13 cellular contexts compared by ENCODE assay signal in genomic region chr7:78139335-78139734, GRCh38.
DNase-seq lines count a peak whose midpoint lies in the region; ATAC-seq and TF ChIP-seq lines count a peak whose summit lies in the region.
"Had no signal": no experiment of that assay in that cellular context is flagged by ENCODE, and none has a peak within 500 bp of the region (broad histone marks: within the 10 kb centered on the region; RNA-seq: fewer than 3 reads in every experiment).

No MANE protein-coding gene starts in this region.

- no peaks in the 10 kb centered on the region for H3K4me1 Mint-ChIP-seq in stimulated activated effector memory CD8-positive, alpha-beta T cell treated with anti-CD3 and anti-CD28 coated beads, Interleukin-12 subunit alpha, Interleukin-12 subunit beta, amount 100 ng/mL, for 72 hours

- H2BK5ac ChIP-seq in mesenchymal stem cell (ENCODE audit: low read depth, low read length, poor library complexity, severe bottlenecking) = no peak overlapping the region

- no peaks in the 10 kb centered on the region for H3K27me3 ChIP-seq in BE2C
- no peaks in the 10 kb centered on the region for H3K27me3 ChIP-seq in mesenchymal stem cell (ENCODE audit: control insufficient read depth in 1 of 2, insufficient read depth in 1 of 2, low read length in 2 of 2)
- H3K27me3 ChIP-seq: stomach had no signal

- H2BK12ac ChIP-seq in mesenchymal stem cell (ENCODE audit: low read length in 2 of 2) = no peak overlapping the region

- H3K4me1 ChIP-seq in BE2C = peaks cover 42% of the 10 kb centered on the region
- no peaks in the 10 kb centered on the region for H3K4me1 ChIP-seq in mesenchymal stem cell (ENCODE audit: control insufficient read depth, insufficient read depth, low read depth, low read length)
- H3K4me1 ChIP-seq: stomach had no signal

- no peak overlapping the region for H3K18ac ChIP-seq in mesenchymal stem cell (ENCODE audit: low read depth in 1 of 2, low read length in 2 of 2)

- no peak for ATAC-seq in GM19351 (IDR thresholded peaks at IDR 0.05; ENCODE audit: unreplicated experiment)
- no peak for ATAC-seq in stimulated activated effector memory CD8-positive, alpha-beta T cell treated with anti-CD3 and anti-CD28 coated beads, Interleukin-12 subunit alpha, Interleukin-12 subunit beta, amount 100 ng/mL, for 72 hours

- no peak overlapping the region for H3K4me3 Mint-ChIP-seq in stimulated activated effector memory CD8-positive, alpha-beta T cell treated with anti-CD3 and anti-CD28 coated beads, Interleukin-12 subunit alpha, Interleukin-12 subunit beta, amount 100 ng/mL, for 72 hours
- H3K4me3 Mint-ChIP-seq: T-helper 1 cell treated with Interleukin-12 subunit alpha and Interleukin-12 subunit beta and Interleukin-4 antibody, amounts not matched to agents 30 μg/mL and 1 μg/mL, for 36 hours had no signal

- H4K8ac ChIP-seq in mesenchymal stem cell (ENCODE audit: low read length) = no peak overlapping the region

- no peaks in the 10 kb centered on the region for H3K9me3 Mint-ChIP-seq in stimulated activated effector memory CD8-positive, alpha-beta T cell treated with anti-CD3 and anti-CD28 coated beads, Interleukin-12 subunit alpha, Interleukin-12 subunit beta, amount 100 ng/mL, for 72 hours
- H3K9me3 Mint-ChIP-seq: T-helper 1 cell treated with Interleukin-12 subunit alpha and Interleukin-12 subunit beta and Interleukin-4 antibody, amounts not matched to agents 30 μg/mL and 1 μg/mL, for 36 hours had no signal

- no peak for TF ChIP-seq CTCF in BE2C (IDR thresholded peaks at IDR 0.05; ENCODE audit: low read depth, low read length)
- TF ChIP-seq CTCF in epithelial cell of proximal tubule (conservative IDR thresholded peaks at IDR 0.05; ENCODE audit: low read depth, low read length) = no peak

- WGBS in mesenchymal stem cell = under 1% methylated on average over 3 of the region's 3 CpGs

- H3K36me3 Mint-ChIP-seq in stimulated activated effector memory CD8-positive, alpha-beta T cell treated with anti-CD3 and anti-CD28 coated beads, Interleukin-12 subunit alpha, Interleukin-12 subunit beta, amount 100 ng/mL, for 72 hours = no peaks in the 10 kb centered on the region

- peak; percentile 76 for DNase-seq in BE2C
- DNase-seq in LHCN-M2 (ENCODE audit: low read depth) = peak; percentile 92
- DNase-seq in epithelial cell of proximal tubule (ENCODE audit: low read depth) = peak; percentile 90
- peak; percentile 89 for DNase-seq in mesenchymal stem cell
- DNase-seq in activated CD4-positive, alpha-beta T cell treated with anti-CD3 and anti-CD28 coated beads for 1 hour = no peak
- DNase-seq in stimulated activated effector memory CD8-positive, alpha-beta T cell treated with anti-CD3 and anti-CD28 coated beads, Interleukin-12 subunit alpha, Interleukin-12 subunit beta, amount 100 ng/mL, for 72 hours (ENCODE audit: low spot score in 2 of 2) = no peak
- DNase-seq in NCI-H1436 (lab: John Stamatoyannopoulos, UW) = no peak
- DNase-seq: activated CD4-positive, alpha-beta T cell treated with anti-CD3 and anti-CD28 coated beads for 4 hours; GF-D8; OCI-M1; stomach had no signal

- H3K9me3 ChIP-seq in BE2C (no peaks in the 10 kb centered on the region), mesenchymal stem cell (ENCODE audit: control insufficient read depth, low read length) (no peaks in the 10 kb centered on the region)
- H3K9me3 ChIP-seq: stomach had no signal

- H2BK15ac ChIP-seq in mesenchymal stem cell (ENCODE audit: low read depth, poor library complexity, severe bottlenecking) = no peak overlapping the region

- H3K4me3 ChIP-seq in BE2C (ENCODE audit: low read depth, low read length) = no peak overlapping the region
- no peak overlapping the region for H3K4me3 ChIP-seq in epithelial cell of proximal tubule (ENCODE audit: low read depth, low read length)
- H3K4me3 ChIP-seq in mesenchymal stem cell (ENCODE audit: insufficient read depth in 1 of 2, low read depth in 1 of 2, low read length in 2 of 2) = no peak overlapping the region
- H3K4me3 ChIP-seq: stomach had no signal

- no peak overlapping the region for H2AFZ ChIP-seq in mesenchymal stem cell (ENCODE audit: low read depth, low read length)

- no peak overlapping the region for H3K4me2 ChIP-seq in mesenchymal stem cell (ENCODE audit: low read length, poor library complexity, severe bottlenecking)

- no peak overlapping the region for H3K27ac Mint-ChIP-seq in stimulated activated effector memory CD8-positive, alpha-beta T cell treated with anti-CD3 and anti-CD28 coated beads, Interleukin-12 subunit alpha, Interleukin-12 subunit beta, amount 100 ng/mL, for 72 hours
- H3K27ac Mint-ChIP-seq: T-helper 1 cell treated with Interleukin-12 subunit alpha and Interleukin-12 subunit beta and Interleukin-4 antibody, amounts not matched to agents 30 μg/mL and 1 μg/mL, for 36 hours had no signal

- no peak overlapping the region for H3K27ac ChIP-seq in mesenchymal stem cell (ENCODE audit: low read length, poor library complexity, severe bottlenecking)
- H3K27ac ChIP-seq: stomach had no signal

- H3K79me1 ChIP-seq in mesenchymal stem cell (replicated peaks; ENCODE audit: low read length, poor library complexity, severe bottlenecking) = no peaks in the 10 kb centered on the region

- no peak overlapping the region for H3K9ac ChIP-seq in mesenchymal stem cell (ENCODE audit: low read length)

- H2AK5ac ChIP-seq in mesenchymal stem cell (ENCODE audit: low read length, severe bottlenecking) = no peak overlapping the region

- H3K36me3 ChIP-seq in BE2C (no peaks in the 10 kb centered on the region), mesenchymal stem cell (ENCODE audit: control insufficient read depth in 1 of 2, insufficient read depth in 2 of 2, low read depth in 1 of 2, low read length in 2 of 2) (no peaks in the 10 kb centered on the region)
- H3K36me3 ChIP-seq: stomach had no signal

- no peak overlapping the region for H3K23ac ChIP-seq in mesenchymal stem cell (ENCODE audit: low read length in 2 of 2)

- no peak overlapping the region for H3K14ac ChIP-seq in mesenchymal stem cell (ENCODE audit: low read length in 2 of 2)

- H3K4ac ChIP-seq in mesenchymal stem cell (ENCODE audit: low read depth in 1 of 2, low read length in 2 of 2) = no peak overlapping the region

- H4K91ac ChIP-seq in mesenchymal stem cell (ENCODE audit: low read length) = no peak overlapping the region

- no peak overlapping the region for H2BK120ac ChIP-seq in mesenchymal stem cell (ENCODE audit: low read depth, low read length)

Comparison
In these comparisons a context has a peak if more than half of its experiments do, and no peak if none do; other contexts are left out.
1. DNase-seq: peak in BE2C (single experiment), LHCN-M2 (single experiment), epithelial cell of proximal tubule (single experiment) and mesenchymal stem cell (single experiment); none in activated CD4-positive, alpha-beta T cell treated with anti-CD3 and anti-CD28 coated beads for 1 hour (single experiment), stimulated activated effector memory CD8-positive, alpha-beta T cell treated with anti-CD3 and anti-CD28 coated beads, Interleukin-12 subunit alpha, Interleukin-12 subunit beta, amount 100 ng/mL, for 72 hours (0 of 2) and NCI-H1436 (single experiment).